Comparison of ENCODE assay signal across 21 cellular contexts in genomic region chr3:138872632-138873031, GRCh38.
"Had no signal": no experiment of that assay in that cellular context is flagged by ENCODE, and none has a peak within 500 bp of the region (broad histone marks: within the 10 kb centered on the region; RNA-seq: fewer than 3 reads in every experiment).

No MANE protein-coding gene starts in this region.

- H3K36me3 Mint-ChIP-seq: neural progenitor cell, type B pancreatic cell had no signal

- H3K27ac Mint-ChIP-seq: mesothelial cell of epicardium; natural killer cell; nephron progenitor cell; neural progenitor cell; progenitor cell of endocrine pancreas; stimulated activated effector memory CD8-positive, alpha-beta T cell treated with anti-CD3 and anti-CD28 coated beads, Interleukin-12 subunit alpha, Interleukin-12 subunit beta, amount 100 ng/mL, for 72 hours; stimulated activated naive CD8-positive, alpha-beta T cell treated with anti-CD3 and anti-CD28 coated beads, Interleukin-15, Interleukin-2, amounts not matched to agents 100 ng/mL and 50 ng/mL, for 24 hours; type B pancreatic cell had no signal

- H3K9me3 ChIP-seq: left ventricle myocardium inferior, neutrophil, ovary, right atrium auricular region, suprapubic skin, thoracic aorta, uterus had no signal

- H3K4me3 Mint-ChIP-seq: mesothelial cell of epicardium; naive B cell; natural killer cell; nephron progenitor cell; neural progenitor cell; stimulated activated effector memory CD8-positive, alpha-beta T cell treated with anti-CD3 and anti-CD28 coated beads, Interleukin-12 subunit alpha, Interleukin-12 subunit beta, amount 100 ng/mL, for 72 hours; stimulated activated naive CD8-positive, alpha-beta T cell treated with anti-CD3 and anti-CD28 coated beads, Interleukin-15, Interleukin-2, amounts not matched to agents 100 ng/mL and 50 ng/mL, for 24 hours; type B pancreatic cell had no signal

- H3K4me1 Mint-ChIP-seq: naive B cell, nephron progenitor cell, neural progenitor cell had no signal

- ATAC-seq: natural killer cell; sciatic nerve; stimulated activated effector memory CD8-positive, alpha-beta T cell treated with anti-CD3 and anti-CD28 coated beads, Interleukin-12 subunit alpha, Interleukin-12 subunit beta, amount 100 ng/mL, for 72 hours had no signal

- H3K27me3 Mint-ChIP-seq: progenitor cell of endocrine pancreas; stimulated activated naive CD8-positive, alpha-beta T cell treated with anti-CD3 and anti-CD28 coated beads, Interleukin-15, Interleukin-2, amounts not matched to agents 100 ng/mL and 50 ng/mL, for 24 hours; type B pancreatic cell had no signal

- DNase-seq: islet precursor cell; left ventricle myocardium inferior; mesendoderm; naive B cell; natural killer cell; nephron progenitor cell; ovary; stimulated activated CD4-positive, alpha-beta T cell treated with anti-CD3 and anti-CD28 coated beads, Interleukin-4, amount 100 ng/mL, for 24 hours; stimulated activated naive CD4-positive, alpha-beta T cell; uterus had no signal
